22 cellular contexts compared by ENCODE assay signal in genomic region chr15:83090465-83090864, GRCh38. TPM values are rescaled to one million over a fixed set of nuclear protein-coding genes. Genes with fewer than 3 reads are reported as not detected.
DNase-seq lines count a peak whose midpoint lies in the region; FAIRE-seq and TF ChIP-seq lines count a peak whose summit lies in the region.
"Had no signal": no experiment of that assay in that cellular context is flagged by ENCODE, and none has a peak within 500 bp of the region (broad histone marks: within the 10 kb centered on the region; RNA-seq: fewer than 3 reads in every experiment).

No MANE protein-coding gene starts in this region.

- CTCF ChIA-PET in HEK293T (lab: Yijun Ruan, JAX), result no interaction called here

- H4K20me1 ChIP-seq in astrocyte (ENCODE audit: insufficient read depth, low read length) (no peaks in the 10 kb centered on the region), neural cell (ENCODE audit: insufficient read depth) (no peaks in the 10 kb centered on the region)

- H3K9me3 ChIP-seq in astrocyte (ENCODE audit: insufficient read depth, low read depth, low read length) (no peaks in the 10 kb centered on the region), neural cell (ENCODE audit: low read length) (no peaks in the 10 kb centered on the region)
- H3K9me3 ChIP-seq: BE2C, HAP-1 had no signal

- H3K4me3 ChIP-seq in astrocyte (ENCODE audit: insufficient read depth, low read depth, low read length) (no peak overlapping the region), neural cell (ENCODE audit: low read length) (peak overlapping the region; percentile 15)
- H3K4me3 ChIP-seq: HAP-1 had no signal

- no peak for FAIRE-seq in astrocyte (lab: Jason Lieb, UNC)
- FAIRE-seq: A204.1, G401.6, GM12891, GM19239 had no signal

- H3F3A ChIP-seq in neural cell (ENCODE audit: insufficient read depth, low read length, poor library complexity, severe bottlenecking), result no peaks in the 10 kb centered on the region

- no peak for TF ChIP-seq RAD21 in neural cell (conservative IDR thresholded peaks at IDR 0.05)

- no peaks in the 10 kb centered on the region for H3K9me2 ChIP-seq in neural cell (ENCODE audit: insufficient read depth, low read length)

- H3K27ac Mint-ChIP-seq in astrocyte (ENCODE audit: unreplicated experiment) (no peak overlapping the region), nephron progenitor cell (no peak overlapping the region)
- H3K27ac Mint-ChIP-seq: CD4-positive, CD25-positive, alpha-beta regulatory T cell; CD8-positive, alpha-beta memory T cell had no signal

- H3K27me3 Mint-ChIP-seq in astrocyte (ENCODE audit: low read depth, unreplicated experiment) (peaks cover 2% of the 10 kb centered on the region), nephron progenitor cell (ENCODE audit: low read depth, poor library complexity) (peaks cover 7% of the 10 kb centered on the region)

- H3K9me3 Mint-ChIP-seq in astrocyte (ENCODE audit: unreplicated experiment), result no peaks in the 10 kb centered on the region
- H3K9me3 Mint-ChIP-seq in nephron progenitor cell, result no peaks in the 10 kb centered on the region
- H3K9me3 Mint-ChIP-seq: CD8-positive, alpha-beta memory T cell had no signal

- POLR2A ChIA-PET in HEK293T (lab: Yijun Ruan, JAX), result interaction anchor here (1.3 kb wide), 1 partner anchor 23 kb away, joined by 4 read pairs; the partner anchor contains the start of gene BTBD1

- H3K27ac ChIP-seq in astrocyte (ENCODE audit: low read depth, low read length) (no peak overlapping the region), neural cell (ENCODE audit: low read length) (no peak overlapping the region)

- H3K79me2 ChIP-seq in astrocyte (ENCODE audit: insufficient read depth, low read length) (no peaks in the 10 kb centered on the region), neural cell (replicated peaks; ENCODE audit: insufficient read depth, low read length) (no peaks in the 10 kb centered on the region)

- H3K36me3 ChIP-seq in astrocyte (ENCODE audit: insufficient read depth, low read length) (no peaks in the 10 kb centered on the region), neural cell (ENCODE audit: insufficient read depth, low read length) (no peaks in the 10 kb centered on the region)
- H3K36me3 ChIP-seq: BE2C, HAP-1 had no signal

- H3K36me3 Mint-ChIP-seq in astrocyte (ENCODE audit: low read depth, unreplicated experiment), result peaks cover 1% of the 10 kb centered on the region
- no peaks in the 10 kb centered on the region for H3K36me3 Mint-ChIP-seq in nephron progenitor cell (ENCODE audit: low read depth)
- H3K36me3 Mint-ChIP-seq: CD4-positive, CD25-positive, alpha-beta regulatory T cell had no signal

- no peak overlapping the region for H2AFZ ChIP-seq in astrocyte (ENCODE audit: low read depth, low read length)
- H2AFZ ChIP-seq in neural cell (ENCODE audit: low read depth, low read length), result no peak overlapping the region

- peak overlapping the region; percentile 40 for H3K4me3 Mint-ChIP-seq in astrocyte (ENCODE audit: unreplicated experiment)
- H3K4me3 Mint-ChIP-seq in nephron progenitor cell, result no peak overlapping the region
- H3K4me3 Mint-ChIP-seq: CD4-positive, CD25-positive, alpha-beta regulatory T cell; CD8-positive, alpha-beta memory T cell had no signal

- TF ChIP-seq CTCF in astrocyte (IDR thresholded peaks at IDR 0.05; ENCODE audit: insufficient read depth, low read depth, low read length) (no peak), neural cell (IDR thresholded peaks at IDR 0.05; ENCODE audit: poor library complexity, severe bottlenecking) (no peak), nephron progenitor cell (IDR thresholded peaks at IDR 0.05) (no peak)

- H3K4me2 ChIP-seq in astrocyte (ENCODE audit: low read length), result no peak overlapping the region
- H3K4me2 ChIP-seq in neural cell (ENCODE audit: low read length), result no peak overlapping the region

- no peaks in the 10 kb centered on the region for H3K27me3 ChIP-seq in astrocyte (ENCODE audit: insufficient read depth, low read length)
- no peaks in the 10 kb centered on the region for H3K27me3 ChIP-seq in neural cell (ENCODE audit: insufficient read depth, low read depth, low read length)

- TF ChIP-seq EP300 in neural cell (conservative IDR thresholded peaks at IDR 0.05; ENCODE audit: poor library complexity, severe bottlenecking), result no peak

- H3K4me1 Mint-ChIP-seq in astrocyte (ENCODE audit: low read depth, unreplicated experiment) (peaks cover 6% of the 10 kb centered on the region), nephron progenitor cell (peaks cover 8% of the 10 kb centered on the region)
- H3K4me1 Mint-ChIP-seq: CD8-positive, alpha-beta memory T cell had no signal

- DNase-seq in HEK293T (ENCODE audit: extremely low spot score) (no peak), astrocyte (ENCODE audit: low read depth) (no peak), nephron progenitor cell (no peak), NCI-H2196 treated with DMSO at 0.1 percent for 48 hours (lab: John Stamatoyannopoulos, UW; ENCODE audit: unreplicated experiment) (no peak)
- DNase-seq in effector CD8-positive, alpha-beta T cell (lab: John Stamatoyannopoulos, UW), result no peak
- DNase-seq: ACHN; BE2C; C1 segment of cervical spinal cord; CD4-positive, CD25-positive, alpha-beta regulatory T cell; CD8-positive, alpha-beta memory T cell; COR-L47; DMS 273 treated with DMSO at 0.1 percent for 48 hours; DMS53; DND-41; EL had no signal

- peaks cover 4% of the 10 kb centered on the region for H3K4me1 ChIP-seq in astrocyte (ENCODE audit: insufficient read depth, low read length)
- H3K4me1 ChIP-seq: BE2C, HAP-1 had no signal

- H3K9ac ChIP-seq in astrocyte (ENCODE audit: low read length), result no peak overlapping the region
- H3K9ac ChIP-seq in neural cell (ENCODE audit: low read length), result no peak overlapping the region

TF ChIP-seq in HEK293T, 16 proteins besides CTCF, POLR2A, EP300 and RAD21:
- no peak for TF ChIP-seq HDGF (IDR thresholded peaks at IDR 0.05; ENCODE audit: borderline replicate concordance)
- peak; percentile 47 for TF ChIP-seq PKNOX1 (IDR thresholded peaks at IDR 0.05)
- TF ChIP-seq SP1 (IDR thresholded peaks at IDR 0.05), result no peak

TF ChIP-seq in neural cell, 6 proteins besides CTCF, POLR2A, EP300 and RAD21:
- TF ChIP-seq REST (IDR thresholded peaks at IDR 0.05; ENCODE audit: borderline replicate concordance), result peak; percentile 64
- no peak for TF ChIP-seq TAF1 (IDR thresholded peaks at IDR 0.05; ENCODE audit: low read depth)

RNA-seq across cellular contexts. Expression of gene TM6SF1, which starts 17.0 kb away (rescaled TPM):
- total RNA-seq in astrocyte, result 1.0 and 2.1 TPM in 2 replicates
- polyA plus RNA-seq in neural cell, result 0.16 TPM in 1 of 2 replicates, not detected in the other
- polyA minus RNA-seq in neural cell, result 0.49 and 1.5 TPM in 2 replicates
- total RNA-seq: HT-29 had no signal

RNA-seq across cellular contexts. Expression of gene BTBD1, which starts 23.4 kb away (rescaled TPM):
- total RNA-seq in astrocyte, result 60.3 and 61.1 TPM in 2 replicates
- 153 and 156 TPM in 2 replicates for polyA plus RNA-seq in neural cell
- polyA minus RNA-seq in neural cell, result 147 and 152 TPM in 2 replicates
